In genomic region chr10:92366412-92367021, GRCh38 we compare ENCODE assay signal across 20 cellular contexts.
"Had no signal": no experiment of that assay in that cellular context is flagged by ENCODE, and none has a peak within 500 bp of the region (broad histone marks: within the 10 kb centered on the region; RNA-seq: fewer than 3 reads in every experiment).

No MANE protein-coding gene starts in this region.

- H3K27ac ChIP-seq: heart left ventricle, psoas muscle, spleen, suprapubic skin, thyroid gland had no signal

- H3K9me3 ChIP-seq: heart left ventricle, psoas muscle, spleen, suprapubic skin, thyroid gland had no signal

- H3K27me3 ChIP-seq: heart left ventricle, spleen, suprapubic skin, thyroid gland had no signal

- H3K36me3 ChIP-seq: heart left ventricle, spleen, suprapubic skin, thyroid gland had no signal

- H3K4me3 ChIP-seq: heart left ventricle, lung, psoas muscle, spleen, suprapubic skin, thyroid gland had no signal

- DNase-seq: erythroblast; foreskin melanocyte; heart left ventricle; hippocampal formation; left colon; left ventricle myocardium superior; mesenchymal stem cell; midbrain; psoas muscle; retina; spleen; stimulated activated CD4-positive, alpha-beta T cell treated with anti-CD3 and anti-CD28 coated beads, Interleukin-15, amount 100 ng/mL, for 24 hours; stimulated activated CD4-positive, alpha-beta T cell treated with anti-CD3 and anti-CD28 coated beads, Interleukin-1b, Interleukin-23, amount 100 ng/mL, for 48 hours; stimulated activated naive CD4-positive, alpha-beta T cell treated with Interleukin-2 at 50 U/mL for 16 hours; thyroid gland had no signal

- H3K4me1 ChIP-seq: heart left ventricle, psoas muscle, spleen, suprapubic skin, thyroid gland had no signal

- FAIRE-seq: colon, endothelial cell of umbilical vein, urothelium cell line had no signal
